28 cellular contexts compared by ENCODE assay signal in the genomic region with DNA sequence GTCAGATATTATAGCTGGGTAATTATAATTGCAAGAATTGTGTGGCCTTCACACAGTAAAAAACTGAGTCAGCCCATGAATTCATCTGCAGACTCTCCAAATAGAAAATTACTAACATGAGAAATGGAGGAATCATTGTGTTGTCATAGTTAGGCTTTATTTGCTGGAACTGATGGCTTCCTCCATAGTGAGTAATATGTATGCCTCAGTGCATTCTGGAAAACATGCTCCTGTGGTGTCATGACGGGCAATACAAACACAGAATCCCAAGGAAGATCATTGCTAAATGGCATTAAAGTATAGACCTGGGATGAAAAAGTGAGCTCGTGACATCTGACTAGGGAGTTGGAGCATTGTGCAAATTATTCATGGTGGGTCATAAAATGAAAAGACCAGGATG. TPM values are rescaled to one million over a fixed set of nuclear protein-coding genes. Genes with fewer than 3 reads are reported as not detected.
A peak's percentile ranks its signal among the peaks of the same experiment; 100 is the strongest.
DNase-seq lines count a peak whose midpoint lies in the region; ATAC-seq, FAIRE-seq and TF ChIP-seq lines count a peak whose summit lies in the region.
"Had no signal": no experiment of that assay in that cellular context is flagged by ENCODE, and none has a peak within 500 bp of the region (broad histone marks: within the 10 kb centered on the region; RNA-seq: fewer than 3 reads in every experiment).

No MANE protein-coding gene starts in this region.

- FAIRE-seq in GM12892 (lab: Jason Lieb, UNC), result no peak
- FAIRE-seq: GM18507, K562 had no signal

- TF ChIP-seq POLR2A in GM12892 (IDR thresholded peaks at IDR 0.05; ENCODE audit: low read depth, low read length), result no peak

- DNase-seq in ELR (ENCODE audit: low read depth) (peak; percentile 2), NCI-H69 (lab: John Stamatoyannopoulos, UW) (peak; percentile 15), epithelial cell of esophagus (ENCODE audit: low read depth) (peak; percentile 17), kidney tubule cell (ENCODE audit: low spot score) (peak; percentile 82), GM12892 (ENCODE audit: insufficient read length) (no peak), Right ventricle myocardium superior (no peak), ecto neural progenitor cell (ENCODE audit: low spot score) (no peak)
- DNase-seq: DMS153, DND-41, GOT3, HFFc6, Kasumi-1, NCI-H1092 treated with DMSO at 0.1 percent for 48 hours, NCI-H1436 treated with DMSO at 0.1 percent for 48 hours, NCI-H187 treated with DMSO at 0.1 percent for 48 hours, NCI-H2171 treated with DMSO at 0.1 percent for 48 hours, NCI-H345, NCI-H524, NCI-H774, PC-9, SHP77 treated with DMSO at 0.1 percent for 48 hours had no signal

- no peak overlapping the region for H3K4me3 ChIP-seq in epithelial cell of esophagus (ENCODE audit: low read length)
- H3K4me3 ChIP-seq: HAP-1, K562, PC-9 had no signal

- ATAC-seq in GM21723 (IDR thresholded peaks at IDR 0.05; ENCODE audit: unreplicated experiment), result no peak
- no peak for ATAC-seq in Right ventricle myocardium superior (ENCODE audit: poor library complexity)
- ATAC-seq: K562 had no signal

- intact Hi-C loops in Right ventricle myocardium superior (cut with DNase I), result no loop called here

- no peak for TF ChIP-seq CTCF in epithelial cell of esophagus (IDR thresholded peaks at IDR 0.05; ENCODE audit: insufficient read depth, low read depth, low read length, missing control alignments)

RNA-seq across cellular contexts. Expression of gene NMS, which starts 23.6 kb away (rescaled TPM):
- not detected for polyA plus RNA-seq in GM12892 (2012; ENCODE audit: missing spikeins)
- total RNA-seq in Right ventricle myocardium superior, result not detected
- total RNA-seq: A172, HFFc6, K562, M059J, PC-9 had no signal
- polyA plus RNA-seq: BJ, K562 had no signal

RNA-seq across cellular contexts. Expression of gene CHST10, which starts 29.2 kb away (rescaled TPM):
- polyA plus RNA-seq in GM12892 (2012; ENCODE audit: missing spikeins), result 6.6 TPM
- 11.7 TPM for total RNA-seq in Right ventricle myocardium superior
- total RNA-seq: PC-9 had no signal

Comparison
In these comparisons a context has a peak if more than half of its experiments do, and no peak if none do; other contexts are left out.
1. DNase-seq: peak in ELR (single experiment), NCI-H69 (single experiment), epithelial cell of esophagus (single experiment) and kidney tubule cell (single experiment); none in GM12892 (single experiment), Right ventricle myocardium superior (single experiment) and ecto neural progenitor cell (single experiment).